In the genomic region with DNA sequence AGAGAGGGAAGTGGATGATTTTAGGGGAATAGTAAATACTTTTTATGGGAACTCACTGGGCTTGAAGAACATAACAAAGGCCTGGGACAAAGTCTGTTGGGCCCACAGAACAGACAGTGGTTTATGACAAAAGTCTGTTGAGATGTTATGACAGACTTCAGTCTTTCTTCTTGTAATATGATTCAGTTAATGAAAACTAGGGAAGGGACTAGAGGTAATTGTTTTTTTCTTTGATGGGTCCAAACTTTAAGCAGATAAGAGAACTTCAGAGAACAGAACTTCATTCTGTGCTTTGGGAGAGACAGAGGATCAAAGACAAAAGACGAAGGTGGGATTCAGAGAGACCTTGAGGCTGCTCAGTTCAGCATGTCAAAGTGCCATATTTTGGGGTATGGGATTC, we compare ENCODE assay signal across 27 cellular contexts.
"Had no signal": no experiment of that assay in that cellular context is flagged by ENCODE, and none has a peak within 500 bp of the region (broad histone marks: within the 10 kb centered on the region; RNA-seq: fewer than 3 reads in every experiment).

No MANE protein-coding gene starts in this region.

- H3K4me1 ChIP-seq: pancreas, prostate gland, spleen, testis, upper lobe of right lung, uterus had no signal

- H3K36me3 ChIP-seq: neutrophil, pancreas, prostate gland, spleen, suprapubic skin, tibial artery, transverse colon, upper lobe of right lung, uterus had no signal

- FAIRE-seq: pancreas had no signal

- H3K4me3 ChIP-seq: pancreas, prostate gland, skin epidermis, smooth muscle cell, spleen, suprapubic skin, testis, tibial artery, transverse colon, upper lobe of right lung, uterus had no signal

- H3K9me3 ChIP-seq: neutrophil, pancreas, prostate gland, suprapubic skin, testis, tibial artery, transverse colon, upper lobe of right lung, uterus had no signal

- H3K27me3 ChIP-seq: pancreas, spleen, suprapubic skin, testis, tibial artery, transverse colon, upper lobe of right lung, uterus had no signal

- DNase-seq: naive thymus-derived CD4-positive, alpha-beta T cell; natural killer cell; nucleus accumbens; pancreas; right cardiac atrium; spleen; stimulated activated CD4-positive, alpha-beta T cell treated with anti-CD3 and anti-CD28 coated beads, Interleukin-12 subunit alpha, Interleukin-12 subunit beta, amount 100 ng/mL, for 4 hours; stimulated activated CD4-positive, alpha-beta T cell treated with anti-CD3 and anti-CD28 coated beads, Interleukin-1b, Interleukin-23, amount 100 ng/mL, for 48 hours; stimulated activated CD4-positive, alpha-beta T cell treated with anti-CD3 and anti-CD28 coated beads, Interleukin-4, amount 100 ng/mL, for 1 hour; stimulated activated CD4-positive, alpha-beta T cell treated with anti-CD3 and anti-CD28 coated beads, Interleukin-4, amount 100 ng/mL, for 4 hours; stimulated activated CD8-positive, alpha-beta memory T cell treated with anti-CD3 and anti-CD28 coated beads, Interleukin-4, amount 100 ng/mL, for 48 hours; stimulated activated naive CD4-positive, alpha-beta T cell; stimulated activated naive CD8-positive, alpha-beta T cell treated with anti-CD3 and anti-CD28 coated beads, Interleukin-15, amount 100 ng/mL, for 72 hours; stimulated activated naive CD8-positive, alpha-beta T cell treated with anti-CD3 and anti-CD28 coated beads, Interleukin-15, Interleukin-2, amounts not matched to agents 100 U/mL and 50 U/mL, for 24 hours; substantia nigra; testis; tibial artery; transverse colon; upper lobe of right lung; uterus had no signal

- H3K27ac ChIP-seq: neutrophil, pancreas, prostate gland, skin epidermis, spleen, suprapubic skin, testis, tibial artery, upper lobe of right lung, uterus had no signal

- ATAC-seq: naive thymus-derived CD4-positive, alpha-beta T cell; natural killer cell; pancreas; right cardiac atrium; sciatic nerve; stimulated activated memory B cell treated with anti-CD40 and anti-IgM and Interleukin-4, amounts not matched to agents 10 μg/mL and 1 μg/mL and 100 μg/mL, for 72 hours; stimulated activated naive CD8-positive, alpha-beta T cell treated with anti-CD3 and anti-CD28 coated beads, Interleukin-15, amount 100 ng/mL, for 72 hours; stimulated activated naive CD8-positive, alpha-beta T cell treated with anti-CD3 and anti-CD28 coated beads, Interleukin-15, Interleukin-2, amounts not matched to agents 100 U/mL and 50 U/mL, for 24 hours; upper lobe of right lung had no signal

- H3K4me2 ChIP-seq: smooth muscle cell had no signal
